In genomic region chr1:207625504-207626071, GRCh38 we compare ENCODE assay signal across 3 cellular contexts. TPM values are rescaled to one million over a fixed set of nuclear protein-coding genes. Genes with fewer than 3 reads are reported as not detected.
"Had no signal": no experiment of that assay in that cellular context is flagged by ENCODE, and none has a peak within 500 bp of the region (broad histone marks: within the 10 kb centered on the region; RNA-seq: fewer than 3 reads in every experiment).

No MANE protein-coding gene starts in this region.

RNA-seq across cellular contexts. Expression of gene CR1L, which starts 19.3 kb away (rescaled TPM):
- total RNA-seq: H1, HT-29, IMR-90 had no signal
- polyA plus RNA-seq: IMR-90 had no signal
